Comparison of ENCODE assay signal across 1 cellular context in genomic region chr7:33673029-33673700, GRCh38.
TF ChIP-seq lines count a peak whose summit lies in the region.

No MANE protein-coding gene starts in this region.

TF ChIP-seq in WTC11, 78 proteins besides CTCF, POLR2A, EP300 and RAD21 (continued from another document):
- TF ChIP-seq MXD4 (CRISPR knock-in tag; IDR thresholded peaks at IDR 0.05; ENCODE audit: borderline replicate concordance): no peak
- no peak for TF ChIP-seq SMAD4 (CRISPR knock-in tag; IDR thresholded peaks at IDR 0.05)
- no peak for TF ChIP-seq ERG (CRISPR knock-in tag; IDR thresholded peaks at IDR 0.05)
- TF ChIP-seq TEAD1 (CRISPR knock-in tag; IDR thresholded peaks at IDR 0.05): no peak
- TF ChIP-seq ZBTB43 (CRISPR knock-in tag; IDR thresholded peaks at IDR 0.05): no peak
- no peak for TF ChIP-seq EMX1 (CRISPR knock-in tag; IDR thresholded peaks at IDR 0.05)
TF ChIP-seq in WTC11: peak in this region for 0.
